8 cellular contexts compared by ENCODE assay signal in genomic region chr22:36506637-36507517, GRCh38. TPM values are rescaled to one million over a fixed set of nuclear protein-coding genes. Genes with fewer than 3 reads are reported as not detected.
DNase-seq lines count a peak whose midpoint lies in the region; ATAC-seq and TF ChIP-seq lines count a peak whose summit lies in the region.

TSS of gene FOXRED2 (minus strand) at chr22:36507040. CDS start at chr22:36506422, 618 bp downstream.

- H3K18ac ChIP-seq in trophoblast cell (ENCODE audit: low read length): peak within 1 kb of the TSS; percentile 65

- peaks cover 5% of the 10 kb centered on the region for H3K79me1 ChIP-seq in trophoblast cell (ENCODE audit: low read length)

- H3K79me2 ChIP-seq in trophoblast cell (ENCODE audit: control insufficient read depth, insufficient read depth, low read length, poor library complexity): peaks cover 2% of the 10 kb centered on the region

- H3K23ac ChIP-seq in trophoblast cell (ENCODE audit: low read length): no peak within 1 kb of the TSS

- H4K91ac ChIP-seq in trophoblast cell (ENCODE audit: low read depth, low read length): peak within 1 kb of the TSS; percentile 20

- ATAC-seq in activated naive CD8-positive, alpha-beta T cell treated with anti-CD3 and anti-CD28 coated beads, Interleukin-2, amount 10 ng/mL, durations not matched to agents 7 days and 5 days (ENCODE audit: low read depth): peak; percentile 95

- TF ChIP-seq CTCF in HEK293 (tag by site-specific recombination; IDR thresholded peaks at IDR 0.05): no peak
- no peak for TF ChIP-seq CTCF in cardiac muscle cell (IDR thresholded peaks at IDR 0.05; ENCODE audit: low read depth, low read length)
- no peak for TF ChIP-seq CTCF in transverse colon (IDR thresholded peaks at IDR 0.05)

- no peak within 1 kb of the TSS for H2BK120ac ChIP-seq in trophoblast cell (ENCODE audit: insufficient read depth, low read length, poor library complexity)

- H3K4ac ChIP-seq in trophoblast cell (ENCODE audit: low read depth, low read length): no peak within 1 kb of the TSS

- peak within 1 kb of the TSS; percentile 54 for H3K14ac ChIP-seq in trophoblast cell (ENCODE audit: low read length)

- no peak within 1 kb of the TSS for H2BK5ac ChIP-seq in trophoblast cell (ENCODE audit: low read depth, low read length, poor library complexity)

- peak within 1 kb of the TSS; percentile 52 for H3K9ac ChIP-seq in trophoblast cell (ENCODE audit: low read length)

- POLR2A ChIA-PET in HEK293 (lab: Yijun Ruan, JAX): interaction anchor here (0.5 to 5.9 kb wide), 14 partner anchors 9 to 954 kb away, joined by 3 to 35 read pairs (median 4); partner anchors contain the start of genes APOL2, EIF3D, IFT27 and MYH9
- POLR2A ChIA-PET in activated naive CD8-positive, alpha-beta T cell treated with anti-CD3 and anti-CD28 coated beads, Interleukin-2, amount 10 ng/mL, durations not matched to agents 7 days and 5 days (lab: Charles Lee): interaction anchor here (0.6 to 2.9 kb wide), 12 partner anchors 10 to 269 kb away, joined by 3 to 24 read pairs (median 4); partner anchors contain the start of genes APOL2, EIF3D and TXN2

- peak within 1 kb of the TSS; percentile 5 for H2AK5ac ChIP-seq in trophoblast cell (ENCODE audit: low read length)

- H3K4me3 ChIP-seq in HEK293 (ENCODE audit: low read depth, low read length) (peak within 1 kb of the TSS; percentile 58), cardiac muscle cell (peak within 1 kb of the TSS; percentile 41), trophoblast cell (ENCODE audit: low read depth, low read length) (peak within 1 kb of the TSS; percentile 70), transverse colon (peak within 1 kb of the TSS; percentile 37 to 55 (median 46))

- H3K9me3 Mint-ChIP-seq in activated naive CD8-positive, alpha-beta T cell treated with anti-CD3 and anti-CD28 coated beads, Interleukin-2, amount 10 ng/mL, durations not matched to agents 7 days and 5 days: no peaks in the 10 kb centered on the region

- TF ChIP-seq EP300 in transverse colon (IDR thresholded peaks at IDR 0.05; ENCODE audit: low read depth): no peak

- peaks cover 19% of the 10 kb centered on the region for H3K36me3 Mint-ChIP-seq in activated naive CD8-positive, alpha-beta T cell treated with anti-CD3 and anti-CD28 coated beads, Interleukin-2, amount 10 ng/mL, durations not matched to agents 7 days and 5 days

- peak within 1 kb of the TSS; percentile 77 for H2AFZ ChIP-seq in trophoblast cell (ENCODE audit: insufficient read depth, low read length, poor library complexity)

- DNase-seq in G401 (ENCODE audit: low spot score) (peak; percentile 84), NCI-H1105 treated with DMSO at 0.1 percent for 48 hours (lab: John Stamatoyannopoulos, UW) (peak; percentile 89), SW480 (ENCODE audit: low spot score) (peak; percentile 82), cardiac muscle cell (ENCODE audit: low read depth in 1 of 2, low spot score in 1 of 2) (peak; percentile 90 to 94), trophoblast cell (peak; percentile 84 to 91), transverse colon (peak; percentile 92)
- DNase-seq in activated naive CD8-positive, alpha-beta T cell treated with anti-CD3 and anti-CD28 coated beads, Interleukin-2, amount 10 ng/mL, durations not matched to agents 7 days and 5 days: peak; percentile 97

- H3K27me3 ChIP-seq in cardiac muscle cell (no peaks in the 10 kb centered on the region), trophoblast cell (ENCODE audit: insufficient read depth, low read length) (no peaks in the 10 kb centered on the region), transverse colon (no peaks in the 10 kb centered on the region)

- H4K12ac ChIP-seq in trophoblast cell (ENCODE audit: low read depth, low read length): peak within 1 kb of the TSS; percentile 68

- peak within 1 kb of the TSS; percentile 83 for H3K4me2 ChIP-seq in trophoblast cell (ENCODE audit: low read length)

- in situ Hi-C loops in G401 (cut with HindIII; ENCODE audit: low sequenced_read_pairs) (no loop called here), transverse colon (cut with MboI; ENCODE audit: low pct_ligation_motif_present in 1 of 4, low pct_unique_long_range_greater_than_20kb in 1 of 4, low sequenced_read_pairs in 3 of 4) (no loop called here)

- WGBS in trophoblast cell (ENCODE audit: extremely low coverage, insufficient coverage, insufficient read length): no CpG with 5 or more reads among the region's 75 CpGs
- 7 to 60% methylated on average over 1 to 66 of the region's 75 CpGs for WGBS in transverse colon (ENCODE audit: low coverage in 1 of 2), 2 donors

- H3K36me3 ChIP-seq in HEK293 (ENCODE audit: control insufficient read depth in 2 of 2, insufficient read depth in 1 of 2, low read length in 2 of 2) (peaks cover 16 to 63% of the 10 kb centered on the region in 2 experiments), cardiac muscle cell (peaks cover 8% of the 10 kb centered on the region), trophoblast cell (ENCODE audit: control insufficient read depth in 1 of 2, insufficient read depth in 2 of 2, low read length in 2 of 2) (peaks cover 8 to 14% of the 10 kb centered on the region in 2 experiments), transverse colon (peaks cover 0 to 9% (median 2%) of the 10 kb centered on the region in 4 donors)

- intact Hi-C loops in transverse colon (cut with DNase I; ENCODE audit: low total_unique reads): no loop called here

- H3K27ac Mint-ChIP-seq in activated naive CD8-positive, alpha-beta T cell treated with anti-CD3 and anti-CD28 coated beads, Interleukin-2, amount 10 ng/mL, durations not matched to agents 7 days and 5 days: peak within 1 kb of the TSS; percentile 70

- H3K27ac ChIP-seq in HEK293 (ENCODE audit: extremely low read depth, low read depth, low read length) (peak within 1 kb of the TSS; percentile 85), cardiac muscle cell (peak within 1 kb of the TSS; percentile 34), trophoblast cell (ENCODE audit: low read depth, low read length) (peak within 1 kb of the TSS; percentile 1), transverse colon (peak within 1 kb of the TSS; percentile 70 to 89 (median 78))

- peak within 1 kb of the TSS; percentile 85 for H4K8ac ChIP-seq in trophoblast cell (ENCODE audit: low read depth, low read length)

- H3K4me3 Mint-ChIP-seq in activated naive CD8-positive, alpha-beta T cell treated with anti-CD3 and anti-CD28 coated beads, Interleukin-2, amount 10 ng/mL, durations not matched to agents 7 days and 5 days: peak within 1 kb of the TSS; percentile 76

- no peak within 1 kb of the TSS for H2BK12ac ChIP-seq in trophoblast cell (ENCODE audit: low read length)

- peaks cover 14% of the 10 kb centered on the region for H3K4me1 Mint-ChIP-seq in activated naive CD8-positive, alpha-beta T cell treated with anti-CD3 and anti-CD28 coated beads, Interleukin-2, amount 10 ng/mL, durations not matched to agents 7 days and 5 days

- H3K9me3 ChIP-seq in HEK293 (ENCODE audit: control insufficient read depth, insufficient read depth, low read depth, low read length) (no peaks in the 10 kb centered on the region), cardiac muscle cell (ENCODE audit: low read depth) (no peaks in the 10 kb centered on the region), trophoblast cell (ENCODE audit: insufficient read depth, low read depth, low read length) (peaks cover 2% of the 10 kb centered on the region), transverse colon (no peaks in the 10 kb centered on the region)

- CTCF ChIA-PET in HEK293 (lab: Yijun Ruan, JAX): interaction anchor here (0.6 to 1.2 kb wide), 2 partner anchors 20 to 22 kb away, joined by 5 to 9 read pairs; no protein-coding TSS in a partner anchor

- peak; percentile 51 for TF ChIP-seq POLR2A in transverse colon (IDR thresholded peaks at IDR 0.05)

- H3K4me1 ChIP-seq in HEK293 (ENCODE audit: control insufficient read depth, insufficient read depth, low read length): peaks cover 3% of the 10 kb centered on the region; the same call in 1 of the 2 replicates
- H3K4me1 ChIP-seq in cardiac muscle cell (ENCODE audit: low read depth): no peaks in the 10 kb centered on the region
- H3K4me1 ChIP-seq in trophoblast cell (ENCODE audit: control insufficient read depth in 1 of 2, insufficient read depth in 2 of 2, low read length in 2 of 2): peaks cover 8 to 9% of the 10 kb centered on the region in 2 experiments
- peaks cover 5 to 14% (median 11%) of the 10 kb centered on the region in 4 donors for H3K4me1 ChIP-seq in transverse colon

- H3K27me3 Mint-ChIP-seq in activated naive CD8-positive, alpha-beta T cell treated with anti-CD3 and anti-CD28 coated beads, Interleukin-2, amount 10 ng/mL, durations not matched to agents 7 days and 5 days: no peaks in the 10 kb centered on the region

TF ChIP-seq in HEK293, 187 proteins besides CTCF, POLR2A, EP300 and RAD21 (continues in another document):
- TF ChIP-seq ZNF335 (tag by site-specific recombination; conservative IDR thresholded peaks at IDR 0.05): peak; percentile 71
- TF ChIP-seq, protein P1, sequence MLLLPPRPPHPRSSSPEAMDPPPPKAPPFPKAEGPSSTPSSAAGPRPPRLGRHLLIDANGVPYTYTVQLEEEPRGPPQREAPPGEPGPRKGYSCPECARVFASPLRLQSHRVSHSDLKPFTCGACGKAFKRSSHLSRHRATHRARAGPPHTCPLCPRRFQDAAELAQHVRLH (tag by site-specific recombination; IDR thresholded peaks at IDR 0.05): peak; percentile 50; the same call in 1 of the 2 replicates
- TF ChIP-seq EGR2 (tag by site-specific recombination; IDR thresholded peaks at IDR 0.05; ENCODE audit: low read depth): peak; percentile 48; the same call in 1 of the 2 replicates
- TF ChIP-seq SETDB1 (IDR thresholded peaks at IDR 0.05; ENCODE audit: insufficient read length, low read length): peak; percentile 60
- 0 out of 2 replicates have a peak, but pooled peaks have one; percentile 40 for TF ChIP-seq ZIC2 (tag by site-specific recombination; IDR thresholded peaks at IDR 0.05)
- TF ChIP-seq ZNF16 (tag by site-specific recombination; IDR thresholded peaks at IDR 0.05; ENCODE audit: low read depth): no peak
- peak; percentile 85 for TF ChIP-seq ZFHX2 (tag by site-specific recombination; conservative IDR thresholded peaks at IDR 0.05)
- peak; percentile 95 for TF ChIP-seq ZNF561 (tag by site-specific recombination; IDR thresholded peaks at IDR 0.05; ENCODE audit: borderline replicate concordance)

RNA-seq across cellular contexts. Expression of gene FOXRED2, which starts in this region (rescaled TPM):
- total RNA-seq in G401 (2014; rRNA removed; shearing (Covaris generic)): 19.3 and 24.9 TPM in 2 replicates
- 10 to 100 TPM; 10.9 to 12.0 TPM for total RNA-seq in activated naive CD8-positive, alpha-beta T cell treated with anti-CD3 and anti-CD28 coated beads, Interleukin-2, amount 10 ng/mL, durations not matched to agents 7 days and 5 days
- total RNA-seq in cardiac muscle cell (17.1 and 25.7 TPM in 2 replicates), transverse colon (1 to 10 TPM in 2 of 4 donors, under 1 TPM in 2; 0.37 to 3.0 (median 1.5) TPM)
- 22.3 and 24.4 TPM in 2 replicates for polyA plus RNA-seq in cardiac muscle cell
- 5.0 and 5.1 TPM in 2 replicates for polyA plus RNA-seq in trophoblast cell (2013)

Comparison
In these comparisons a context has a peak if more than half of its experiments do, and no peak if none do; other contexts are left out.
1. Peak in every context shown above with its lines: DNase-seq, ATAC-seq, H3K4me3 ChIP-seq and H3K27ac ChIP-seq.
2. H3K27ac ChIP-seq: peak in every context shown above with its lines; median percentile 85 in HEK293; 78 in transverse colon; 34 in cardiac muscle cell; 1 in trophoblast cell.